10 cellular contexts compared by ENCODE assay signal in genomic region chr1:201259476-201260235, GRCh38. TPM values are rescaled to one million over a fixed set of nuclear protein-coding genes. Genes with fewer than 3 reads are reported as not detected.
DNase-seq lines count a peak whose midpoint lies in the region; ATAC-seq and TF ChIP-seq lines count a peak whose summit lies in the region.
"Had no signal": no experiment of that assay in that cellular context is flagged by ENCODE, and none has a peak within 500 bp of the region (broad histone marks: within the 10 kb centered on the region; RNA-seq: fewer than 3 reads in every experiment).

No MANE protein-coding gene starts in this region.

- no peaks in the 10 kb centered on the region for H3K36me3 ChIP-seq in upper lobe of left lung

- CTCF ChIA-PET in activated CD4-positive, alpha-beta memory T cell treated with anti-CD3 and anti-CD28 coated beads for 36 hours (lab: Charles Lee) = interaction anchor here (0.6 kb wide), 1 partner anchor 464 kb away, joined by 3 read pairs; no protein-coding TSS in a partner anchor
- CTCF ChIA-PET in activated CD4-positive, alpha-beta memory T cell treated with anti-CD3 and anti-CD28 coated beads, Interleukin-2, amount 10 ng/mL, durations not matched to agents 7 days and 5 days (lab: Charles Lee) = no interaction called here
- CTCF ChIA-PET in activated naive CD4-positive, alpha-beta T cell treated with anti-CD3 and anti-CD28 coated beads for 36 hours (lab: Charles Lee) = interaction anchor here (0.7 to 1.0 kb wide), 2 partner anchors 121 to 254 kb away, joined by 3 to 4 read pairs; no protein-coding TSS in a partner anchor

- TF ChIP-seq EP300 in upper lobe of left lung (IDR thresholded peaks at IDR 0.05) = no peak

- TF ChIP-seq CTCF in upper lobe of left lung (IDR thresholded peaks at IDR 0.05) = peak in 3 of 6 experiments; percentile 5 to 29 (median 10)

- peak overlapping the region in 3 of 4 donors; percentile 5 to 16 (median 9) for H3K4me3 ChIP-seq in upper lobe of left lung

- H3K27ac ChIP-seq in upper lobe of left lung = no peak overlapping the region

- peak; percentile 6 for DNase-seq in activated CD4-positive, alpha-beta memory T cell treated with anti-CD3 and anti-CD28 coated beads for 36 hours
- DNase-seq in activated CD4-positive, alpha-beta memory T cell treated with anti-CD3 and anti-CD28 coated beads, Interleukin-2, amount 10 ng/mL, durations not matched to agents 7 days and 5 days = no peak
- DNase-seq in astrocyte of the hippocampus (ENCODE audit: low read depth, low spot score) = peak; percentile 50
- peak; percentile 83 for DNase-seq in islet precursor cell
- DNase-seq in upper lobe of left lung = peak in 1 of 2 donors; percentile 82
- no peak for DNase-seq in activated naive CD4-positive, alpha-beta T cell treated with anti-CD3 and anti-CD28 coated beads for 36 hours
- no peak for DNase-seq in HT-29 (ENCODE audit: low spot score)
- DNase-seq: activated naive CD4-positive, alpha-beta T cell treated with anti-CD3 and anti-CD28 coated beads, Interleukin-2, amount 10 ng/mL, durations not matched to agents 7 days and 5 days had no signal

- H3K27ac Mint-ChIP-seq in activated CD4-positive, alpha-beta memory T cell treated with anti-CD3 and anti-CD28 coated beads for 36 hours = no peak overlapping the region
- H3K27ac Mint-ChIP-seq in activated CD4-positive, alpha-beta memory T cell treated with anti-CD3 and anti-CD28 coated beads, Interleukin-2, amount 10 ng/mL, durations not matched to agents 7 days and 5 days = no peak overlapping the region
- no peak overlapping the region for H3K27ac Mint-ChIP-seq in activated naive CD4-positive, alpha-beta T cell treated with anti-CD3 and anti-CD28 coated beads for 36 hours
- H3K27ac Mint-ChIP-seq: activated naive CD4-positive, alpha-beta T cell treated with anti-CD3 and anti-CD28 coated beads, Interleukin-2, amount 10 ng/mL, durations not matched to agents 7 days and 5 days had no signal

- no peaks in the 10 kb centered on the region for H3K4me1 Mint-ChIP-seq in activated CD4-positive, alpha-beta memory T cell treated with anti-CD3 and anti-CD28 coated beads for 36 hours (ENCODE audit: low read depth)
- peaks cover 2% of the 10 kb centered on the region for H3K4me1 Mint-ChIP-seq in activated CD4-positive, alpha-beta memory T cell treated with anti-CD3 and anti-CD28 coated beads, Interleukin-2, amount 10 ng/mL, durations not matched to agents 7 days and 5 days
- peaks cover 3% of the 10 kb centered on the region for H3K4me1 Mint-ChIP-seq in activated naive CD4-positive, alpha-beta T cell treated with anti-CD3 and anti-CD28 coated beads for 36 hours (ENCODE audit: low read depth)

- no peaks in the 10 kb centered on the region for H3K9me3 Mint-ChIP-seq in activated CD4-positive, alpha-beta memory T cell treated with anti-CD3 and anti-CD28 coated beads for 36 hours
- H3K9me3 Mint-ChIP-seq in activated CD4-positive, alpha-beta memory T cell treated with anti-CD3 and anti-CD28 coated beads, Interleukin-2, amount 10 ng/mL, durations not matched to agents 7 days and 5 days = no peaks in the 10 kb centered on the region
- H3K9me3 Mint-ChIP-seq in activated naive CD4-positive, alpha-beta T cell treated with anti-CD3 and anti-CD28 coated beads for 36 hours = no peaks in the 10 kb centered on the region
- H3K9me3 Mint-ChIP-seq: activated naive CD4-positive, alpha-beta T cell treated with anti-CD3 and anti-CD28 coated beads, Interleukin-2, amount 10 ng/mL, durations not matched to agents 7 days and 5 days had no signal

- H3K4me1 ChIP-seq in upper lobe of left lung = peaks cover 11 to 13% (median 12%) of the 10 kb centered on the region in 4 donors

- H3K36me3 Mint-ChIP-seq in activated CD4-positive, alpha-beta memory T cell treated with anti-CD3 and anti-CD28 coated beads for 36 hours = no peaks in the 10 kb centered on the region
- H3K36me3 Mint-ChIP-seq in activated CD4-positive, alpha-beta memory T cell treated with anti-CD3 and anti-CD28 coated beads, Interleukin-2, amount 10 ng/mL, durations not matched to agents 7 days and 5 days (ENCODE audit: low read depth) = no peaks in the 10 kb centered on the region
- no peaks in the 10 kb centered on the region for H3K36me3 Mint-ChIP-seq in activated naive CD4-positive, alpha-beta T cell treated with anti-CD3 and anti-CD28 coated beads for 36 hours (ENCODE audit: low read depth)
- H3K36me3 Mint-ChIP-seq: activated naive CD4-positive, alpha-beta T cell treated with anti-CD3 and anti-CD28 coated beads, Interleukin-2, amount 10 ng/mL, durations not matched to agents 7 days and 5 days had no signal

- ATAC-seq in upper lobe of left lung (ENCODE audit: low FRiP score in 2 of 2) (peak; percentile 27 to 44), HG03280 (IDR thresholded peaks at IDR 0.05; ENCODE audit: unreplicated experiment) (no peak)

- no peaks in the 10 kb centered on the region for H3K27me3 ChIP-seq in upper lobe of left lung

- 13 to 15% methylated on average over 10 to 15 of the region's 28 CpGs for WGBS in upper lobe of left lung, 2 donors

- POLR2A ChIA-PET in activated CD4-positive, alpha-beta memory T cell treated with anti-CD3 and anti-CD28 coated beads for 36 hours (lab: Charles Lee) = no interaction called here
- POLR2A ChIA-PET in activated CD4-positive, alpha-beta memory T cell treated with anti-CD3 and anti-CD28 coated beads, Interleukin-2, amount 10 ng/mL, durations not matched to agents 7 days and 5 days (lab: Charles Lee) = no interaction called here

- no peak for TF ChIP-seq POLR2A in upper lobe of left lung (IDR thresholded peaks at IDR 0.05)

- peaks cover 14% of the 10 kb centered on the region for H3K27me3 Mint-ChIP-seq in activated CD4-positive, alpha-beta memory T cell treated with anti-CD3 and anti-CD28 coated beads for 36 hours
- H3K27me3 Mint-ChIP-seq in activated CD4-positive, alpha-beta memory T cell treated with anti-CD3 and anti-CD28 coated beads, Interleukin-2, amount 10 ng/mL, durations not matched to agents 7 days and 5 days = peaks cover 10% of the 10 kb centered on the region
- peaks cover 21% of the 10 kb centered on the region for H3K27me3 Mint-ChIP-seq in activated naive CD4-positive, alpha-beta T cell treated with anti-CD3 and anti-CD28 coated beads for 36 hours (ENCODE audit: low read depth)

- intact Hi-C loops in activated CD4-positive, alpha-beta memory T cell treated with anti-CD3 and anti-CD28 coated beads for 36 hours (cut with micrococcal nuclease) = no loop called here
- intact Hi-C loops in activated naive CD4-positive, alpha-beta T cell treated with anti-CD3 and anti-CD28 coated beads for 36 hours (cut with micrococcal nuclease) = no loop called here

- no peak overlapping the region for H3K4me3 Mint-ChIP-seq in activated CD4-positive, alpha-beta memory T cell treated with anti-CD3 and anti-CD28 coated beads for 36 hours
- H3K4me3 Mint-ChIP-seq in activated CD4-positive, alpha-beta memory T cell treated with anti-CD3 and anti-CD28 coated beads, Interleukin-2, amount 10 ng/mL, durations not matched to agents 7 days and 5 days = no peak overlapping the region
- H3K4me3 Mint-ChIP-seq in activated naive CD4-positive, alpha-beta T cell treated with anti-CD3 and anti-CD28 coated beads for 36 hours = no peak overlapping the region
- H3K4me3 Mint-ChIP-seq: activated naive CD4-positive, alpha-beta T cell treated with anti-CD3 and anti-CD28 coated beads, Interleukin-2, amount 10 ng/mL, durations not matched to agents 7 days and 5 days had no signal

- H3K9me3 ChIP-seq in upper lobe of left lung = no peaks in the 10 kb centered on the region

RNA-seq across cellular contexts. Expression of gene PKP1, which starts 23.6 kb away (rescaled TPM):
- total RNA-seq in activated CD4-positive, alpha-beta memory T cell treated with anti-CD3 and anti-CD28 coated beads for 36 hours = not detected
- total RNA-seq in activated CD4-positive, alpha-beta memory T cell treated with anti-CD3 and anti-CD28 coated beads, Interleukin-2, amount 10 ng/mL, durations not matched to agents 7 days and 5 days = not detected
- total RNA-seq in upper lobe of left lung = 1 to 10 TPM in 5 of 6 donors, under 1 TPM in 1; 0.86 to 4.9 (median 2.5) TPM
- total RNA-seq in activated naive CD4-positive, alpha-beta T cell treated with anti-CD3 and anti-CD28 coated beads for 36 hours = not detected
- total RNA-seq in HT-29 (2014; rRNA removed; shearing (Covaris generic)) = 0.43 and 1.2 TPM in 2 replicates
- total RNA-seq: SK-MEL-5 had no signal

Comparison
In these comparisons a context has a peak if more than half of its experiments do, and no peak if none do; other contexts are left out.
1. DNase-seq: peak in activated CD4-positive, alpha-beta memory T cell treated with anti-CD3 and anti-CD28 coated beads for 36 hours (single experiment), astrocyte of the hippocampus (single experiment) and islet precursor cell (single experiment); none in activated CD4-positive, alpha-beta memory T cell treated with anti-CD3 and anti-CD28 coated beads, Interleukin-2, amount 10 ng/mL, durations not matched to agents 7 days and 5 days (single experiment), activated naive CD4-positive, alpha-beta T cell treated with anti-CD3 and anti-CD28 coated beads for 36 hours (single experiment) and HT-29 (single experiment).